ENCODE assay signal across 8 cellular contexts in genomic region chr7:47576031-47576908, GRCh38. TPM values are rescaled to one million over a fixed set of nuclear protein-coding genes. Genes with fewer than 3 reads are reported as not detected.
DNase-seq lines count a peak whose midpoint lies in the region; ATAC-seq, FAIRE-seq and TF ChIP-seq lines count a peak whose summit lies in the region.

No MANE protein-coding gene starts in this region.

- H3K4me3 ChIP-seq in Caco-2 (ENCODE audit: low read depth, low read length) = no peak overlapping the region
- no peak overlapping the region for H3K4me3 ChIP-seq in neural progenitor cell
- no peak overlapping the region for H3K4me3 ChIP-seq in CD4-positive, alpha-beta memory T cell (ENCODE audit: low read length in 2 of 2)

- ATAC-seq in GM18505 (IDR thresholded peaks at IDR 0.05; ENCODE audit: unreplicated experiment) = no peak
- no peak for ATAC-seq in activated CD4-positive, alpha-beta T cell treated with anti-CD3 and anti-CD28 coated beads for 36 hours

- H3K4me2 ChIP-seq in neural progenitor cell = no peak overlapping the region

- H3K36me3 ChIP-seq in Caco-2 (ENCODE audit: control insufficient read depth, insufficient read depth, low read length) (peaks cover 2% of the 10 kb centered on the region; the same call in 1 of the 2 replicates), neural progenitor cell (no peaks in the 10 kb centered on the region)
- H3K36me3 ChIP-seq in CD4-positive, alpha-beta memory T cell (ENCODE audit: insufficient read depth, low read length) = no peaks in the 10 kb centered on the region

- H3K9me3 ChIP-seq in Caco-2 (no peaks in the 10 kb centered on the region), neural progenitor cell (ENCODE audit: low read depth) (no peaks in the 10 kb centered on the region)
- H3K9me3 ChIP-seq in CD4-positive, alpha-beta memory T cell (ENCODE audit: control insufficient read depth in 1 of 2, low read length in 2 of 2) = no peaks in the 10 kb centered on the region

- no peaks in the 10 kb centered on the region for H3K9me3 Mint-ChIP-seq in Caco-2 (ENCODE audit: unreplicated experiment)
- H3K9me3 Mint-ChIP-seq in neural progenitor cell = no peaks in the 10 kb centered on the region
- peaks cover 0 to 10% (median 1%) of the 10 kb centered on the region in 8 donors for H3K9me3 Mint-ChIP-seq in CD4-positive, alpha-beta memory T cell
- H3K9me3 Mint-ChIP-seq in T-helper 2 cell treated with Interferon-gamma antibody and Interleukin-4, amounts not matched to agents 5 μg/mL and 100 μg/mL, for 36 hours = no peaks in the 10 kb centered on the region
- H3K9me3 Mint-ChIP-seq in activated CD4-positive, alpha-beta T cell treated with anti-CD3 and anti-CD28 coated beads for 36 hours (ENCODE audit: low read depth) = no peaks in the 10 kb centered on the region

- H3F3A ChIP-seq in neural progenitor cell (ENCODE audit: low read depth) = no peaks in the 10 kb centered on the region

- POLR2A ChIA-PET in Caco-2 (lab: Charles Lee) = interaction anchor here (0.5 to 2.1 kb wide), 10 partner anchors 14 to 310 kb away, joined by 3 to 13 read pairs (median 4); no protein-coding TSS in a partner anchor
- POLR2A ChIA-PET in CD4-positive, alpha-beta memory T cell (lab: Charles Lee; ENCODE audit: partially characterized antibody) = no interaction called here
- POLR2A ChIA-PET in activated CD4-positive, alpha-beta T cell treated with anti-CD3 and anti-CD28 coated beads for 36 hours (lab: Charles Lee) = no interaction called here

- H3K79me2 ChIP-seq in neural progenitor cell (ENCODE audit: low read depth) = peaks cover 18% of the 10 kb centered on the region

- H3K27ac Mint-ChIP-seq in Caco-2 (ENCODE audit: unreplicated experiment) (peak overlapping the region; percentile 92), neural progenitor cell (peak overlapping the region; percentile 42)
- H3K27ac Mint-ChIP-seq in CD4-positive, alpha-beta memory T cell = no peak overlapping the region
- H3K27ac Mint-ChIP-seq in T-helper 2 cell treated with Interferon-gamma antibody and Interleukin-4, amounts not matched to agents 5 μg/mL and 100 μg/mL, for 36 hours = no peak overlapping the region
- no peak overlapping the region for H3K27ac Mint-ChIP-seq in activated CD4-positive, alpha-beta T cell treated with anti-CD3 and anti-CD28 coated beads for 36 hours

- H3K4me1 ChIP-seq in Caco-2 (peaks cover 85% of the 10 kb centered on the region), neural progenitor cell (peaks cover 15% of the 10 kb centered on the region)
- no peaks in the 10 kb centered on the region for H3K4me1 ChIP-seq in CD4-positive, alpha-beta memory T cell (ENCODE audit: insufficient read depth, low read length)

- no peak for TF ChIP-seq POLR2A in GM18505 (IDR thresholded peaks at IDR 0.05; ENCODE audit: borderline replicate concordance, extremely low read depth, insufficient read depth, insufficient read length)

- H3K4me3 Mint-ChIP-seq in Caco-2 (ENCODE audit: unreplicated experiment) (peak overlapping the region; percentile 71), neural progenitor cell (no peak overlapping the region)
- no peak overlapping the region for H3K4me3 Mint-ChIP-seq in CD4-positive, alpha-beta memory T cell
- no peak overlapping the region for H3K4me3 Mint-ChIP-seq in T-helper 2 cell treated with Interferon-gamma antibody and Interleukin-4, amounts not matched to agents 5 μg/mL and 100 μg/mL, for 36 hours
- no peak overlapping the region for H3K4me3 Mint-ChIP-seq in activated CD4-positive, alpha-beta T cell treated with anti-CD3 and anti-CD28 coated beads for 36 hours

- H3K4me1 Mint-ChIP-seq in Caco-2 (ENCODE audit: low read depth, unreplicated experiment) = peaks cover 69% of the 10 kb centered on the region
- peaks cover 42% of the 10 kb centered on the region for H3K4me1 Mint-ChIP-seq in neural progenitor cell
- H3K4me1 Mint-ChIP-seq in CD4-positive, alpha-beta memory T cell = peaks cover 0 to 4% (median under 1%) of the 10 kb centered on the region in 4 donors
- H3K4me1 Mint-ChIP-seq in T-helper 2 cell treated with Interferon-gamma antibody and Interleukin-4, amounts not matched to agents 5 μg/mL and 100 μg/mL, for 36 hours (ENCODE audit: low read depth) = peaks cover 3% of the 10 kb centered on the region
- no peaks in the 10 kb centered on the region for H3K4me1 Mint-ChIP-seq in activated CD4-positive, alpha-beta T cell treated with anti-CD3 and anti-CD28 coated beads for 36 hours

- peak; percentile 62 for FAIRE-seq in endometrium (lab: Jason Lieb, UNC)

- no peak for TF ChIP-seq CTCF in Caco-2 (IDR thresholded peaks at IDR 0.05; ENCODE audit: insufficient read depth in 1 of 2, low read depth in 1 of 2, low read length in 1 of 2, severe bottlenecking in 1 of 2, unreplicated experiment in 1 of 2)
- no peak for TF ChIP-seq CTCF in neural progenitor cell (IDR thresholded peaks at IDR 0.05)

- H2AFZ ChIP-seq in neural progenitor cell (replicated peaks) = no peak overlapping the region

- no peaks in the 10 kb centered on the region for H3K27me3 ChIP-seq in Caco-2 (replicated peaks; ENCODE audit: control insufficient read depth, insufficient read depth, low read length)
- H3K27me3 ChIP-seq in neural progenitor cell = peaks cover 3% of the 10 kb centered on the region
- H3K27me3 ChIP-seq in CD4-positive, alpha-beta memory T cell (ENCODE audit: insufficient read depth, low read length) = no peaks in the 10 kb centered on the region

- H3K27me3 Mint-ChIP-seq in Caco-2 (ENCODE audit: insufficient read depth, unreplicated experiment) (no peaks in the 10 kb centered on the region), neural progenitor cell (ENCODE audit: insufficient read depth, low read depth) (no peaks in the 10 kb centered on the region)
- peaks cover 7% of the 10 kb centered on the region in 2 donors for H3K27me3 Mint-ChIP-seq in CD4-positive, alpha-beta memory T cell
- peaks cover 26% of the 10 kb centered on the region for H3K27me3 Mint-ChIP-seq in T-helper 2 cell treated with Interferon-gamma antibody and Interleukin-4, amounts not matched to agents 5 μg/mL and 100 μg/mL, for 36 hours (ENCODE audit: low read depth)
- H3K27me3 Mint-ChIP-seq in activated CD4-positive, alpha-beta T cell treated with anti-CD3 and anti-CD28 coated beads for 36 hours = peaks cover 10% of the 10 kb centered on the region

- no TSS peak for BruUV-seq in Caco-2 (replicated peaks; lab: Mats Ljungman, UMichigan)

- DNase-seq in Caco-2 = peak; percentile 96 to 99
- peak; percentile 51 for DNase-seq in NCI-H510A treated with DMSO at 0.1 percent for 48 hours (lab: John Stamatoyannopoulos, UW)
- peak; percentile 7 for DNase-seq in neural progenitor cell (ENCODE audit: low spot score)
- no peak for DNase-seq in CD4-positive, alpha-beta memory T cell
- no peak for DNase-seq in T-helper 2 cell treated with Interferon-gamma antibody and Interleukin-4, amounts not matched to agents 5 μg/mL and 100 μg/mL, for 36 hours (ENCODE audit: low spot score)
- DNase-seq in activated CD4-positive, alpha-beta T cell treated with anti-CD3 and anti-CD28 coated beads for 36 hours = no peak

- H4K20me1 ChIP-seq in neural progenitor cell (ENCODE audit: low read depth) = peaks cover 7% of the 10 kb centered on the region

- CTCF ChIA-PET in Caco-2 (lab: Charles Lee) = interaction anchor here (0.5 to 1.4 kb wide), 11 partner anchors 14 to 319 kb away, joined by 3 to 6 read pairs (median 4); no protein-coding TSS in a partner anchor
- CTCF ChIA-PET in CD4-positive, alpha-beta memory T cell (lab: Charles Lee; ENCODE audit: partially characterized antibody) = no interaction called here
- CTCF ChIA-PET in activated CD4-positive, alpha-beta T cell treated with anti-CD3 and anti-CD28 coated beads for 36 hours (lab: Charles Lee) = no interaction called here

- peaks cover 99% of the 10 kb centered on the region for H3K36me3 Mint-ChIP-seq in Caco-2 (ENCODE audit: insufficient read depth, unreplicated experiment)
- peaks cover 4% of the 10 kb centered on the region for H3K36me3 Mint-ChIP-seq in neural progenitor cell
- H3K36me3 Mint-ChIP-seq in CD4-positive, alpha-beta memory T cell = no peaks in the 10 kb centered on the region
- H3K36me3 Mint-ChIP-seq in T-helper 2 cell treated with Interferon-gamma antibody and Interleukin-4, amounts not matched to agents 5 μg/mL and 100 μg/mL, for 36 hours (ENCODE audit: low read depth) = no peaks in the 10 kb centered on the region
- H3K36me3 Mint-ChIP-seq in activated CD4-positive, alpha-beta T cell treated with anti-CD3 and anti-CD28 coated beads for 36 hours (ENCODE audit: low read depth) = no peaks in the 10 kb centered on the region

- H3K27ac ChIP-seq in neural progenitor cell = no peak overlapping the region
- H3K27ac ChIP-seq in CD4-positive, alpha-beta memory T cell (ENCODE audit: low read depth, low read length) = no peak overlapping the region

- intact Hi-C loops in Caco-2 (cut with micrococcal nuclease; ENCODE audit: unreplicated experiment) = loop anchor here (1.0 to 5.0 kb wide), 13 partner anchors 15 to 309 kb away; no protein-coding TSS in a partner anchor
- intact Hi-C loops in CD4-positive, alpha-beta memory T cell (cut with micrococcal nuclease) = no loop called here
- intact Hi-C loops in activated CD4-positive, alpha-beta T cell treated with anti-CD3 and anti-CD28 coated beads for 36 hours (cut with DNase I, micrococcal nuclease) = no loop called here

- H3K9ac ChIP-seq in neural progenitor cell = no peak overlapping the region

RNA-seq across cellular contexts. Expression of gene TNS3, which starts 5.6 kb away (rescaled TPM):
- total RNA-seq in Caco-2 (2022) (252 and 263 TPM in 2 replicates), neural progenitor cell (ENCODE audit: low replicate concordance) (15.0 and 21.8 TPM in 2 replicates)
- total RNA-seq in CD4-positive, alpha-beta memory T cell = 1 to 10 TPM; 1.3 to 3.2 TPM
- under 1 TPM in 1 of 2 donors, not detected in 1; 0.11 TPM for polyA plus RNA-seq in CD4-positive, alpha-beta memory T cell
- total RNA-seq in activated CD4-positive, alpha-beta T cell treated with anti-CD3 and anti-CD28 coated beads for 36 hours = under 1 TPM; 0.11 TPM

Comparison
In these comparisons a context has a peak if more than half of its experiments do, and no peak if none do; other contexts are left out.
1. DNase-seq: peak in Caco-2 (2 of 2), NCI-H510A treated with DMSO at 0.1 percent for 48 hours (single experiment) and neural progenitor cell (single experiment); none in CD4-positive, alpha-beta memory T cell (0 of 5), T-helper 2 cell treated with Interferon-gamma antibody and Interleukin-4, amounts not matched to agents 5 μg/mL and 100 μg/mL, for 36 hours (single experiment) and activated CD4-positive, alpha-beta T cell treated with anti-CD3 and anti-CD28 coated beads for 36 hours (single experiment).
2. H3K27ac Mint-ChIP-seq: peak in Caco-2 (single experiment) and neural progenitor cell (single experiment); none in CD4-positive, alpha-beta memory T cell (0 of 7), T-helper 2 cell treated with Interferon-gamma antibody and Interleukin-4, amounts not matched to agents 5 μg/mL and 100 μg/mL, for 36 hours (single experiment) and activated CD4-positive, alpha-beta T cell treated with anti-CD3 and anti-CD28 coated beads for 36 hours (single experiment).
3. RNA of gene TNS3, which starts 5.6 kb away (total RNA-seq): 252 to 263 TPM in Caco-2; 15.0 to 21.8 TPM in neural progenitor cell, 1.3 to 3.2 TPM in CD4-positive, alpha-beta memory T cell and 0.11 TPM in activated CD4-positive, alpha-beta T cell treated with anti-CD3 and anti-CD28 coated beads for 36 hours; every median in the first group is over 10 times any median in the second.